ENCODE assay signal across 8 cellular contexts in genomic region chr18:2846638-2847340, GRCh38. TPM values are rescaled to one million over a fixed set of nuclear protein-coding genes. Genes with fewer than 3 reads are reported as not detected.
DNase-seq lines count a peak whose midpoint lies in the region; ATAC-seq and TF ChIP-seq lines count a peak whose summit lies in the region.

Gene EMILIN2, plus strand, starts transcription at chr18:2847006. Its CDS starts 183 bp downstream, at chr18:2847189.

- peak; percentile 43 for ATAC-seq in GM23338

- H3K79me2 ChIP-seq in GM23338 (replicated peaks; ENCODE audit: insufficient read depth) (no peaks in the 10 kb centered on the region), SK-N-SH (ENCODE audit: insufficient read depth) (no peaks in the 10 kb centered on the region)

- H2AFZ ChIP-seq in GM23338 (peak within 1 kb of the TSS; percentile 98), SK-N-SH (ENCODE audit: low read depth) (peak within 1 kb of the TSS; percentile 77)

- no peak for TF ChIP-seq EP300 in SK-N-SH (IDR thresholded peaks at IDR 0.05; ENCODE audit: borderline replicate concordance in 1 of 2, low read depth in 1 of 2, low read length in 1 of 2)

- H3K9ac ChIP-seq in BLaER1 treated with 17β-estradiol and CSF1 and Interleukin-3, amounts not matched to agents 10 nM and 100 nM: peak within 1 kb of the TSS; percentile 49 to 98 (median 75)
- no peak within 1 kb of the TSS for H3K9ac ChIP-seq in SK-N-SH

- no peak for TF ChIP-seq RAD21 in SK-N-SH (IDR thresholded peaks at IDR 0.05; ENCODE audit: low read length)

- H3K4me1 ChIP-seq in BLaER1 treated with 17β-estradiol and CSF1 and Interleukin-3, amounts not matched to agents 10 nM and 100 nM: peaks cover 25 to 72% (median 35%) of the 10 kb centered on the region in 10 experiments
- H3K4me1 ChIP-seq in GM23338 (ENCODE audit: insufficient read depth): peaks cover 7% of the 10 kb centered on the region
- no peaks in the 10 kb centered on the region; a peak in 1 of 4 replicates for H3K4me1 ChIP-seq in SK-N-SH (ENCODE audit: control insufficient read depth in 1 of 2, insufficient read depth in 2 of 2, low read depth in 1 of 2, low read length in 1 of 2)

- H3K27me3 Mint-ChIP-seq in GM23338 (ENCODE audit: insufficient read depth, low read depth, poor library complexity): peaks cover 57% of the 10 kb centered on the region

- H3K9me3 Mint-ChIP-seq in GM23338: no peaks in the 10 kb centered on the region; the same call in 2 of the 3 replicates

- H3K4me1 Mint-ChIP-seq in GM23338: peaks cover 5% of the 10 kb centered on the region

- peak within 1 kb of the TSS; percentile 55 to 96 (median 68) for H3K4me3 ChIP-seq in BLaER1 treated with 17β-estradiol and CSF1 and Interleukin-3, amounts not matched to agents 10 nM and 100 nM
- peak within 1 kb of the TSS; percentile 94 for H3K4me3 ChIP-seq in GM23338
- H3K4me3 ChIP-seq in SK-N-SH (ENCODE audit: low read depth in 2 of 2, low read length in 1 of 2): peak within 1 kb of the TSS; percentile 14 to 49
- H3K4me3 ChIP-seq in brain microvascular endothelial cell (ENCODE audit: low read depth, low read length): peak within 1 kb of the TSS; percentile 58
- peak within 1 kb of the TSS; percentile 37 for H3K4me3 ChIP-seq in kidney epithelial cell (ENCODE audit: low read depth, low read length)

- H3K36me3 Mint-ChIP-seq in GM23338 (ENCODE audit: low read depth): no peaks in the 10 kb centered on the region; the same call in 2 of the 3 replicates

- H3K27ac ChIP-seq in BLaER1 treated with 17β-estradiol and CSF1 and Interleukin-3, amounts not matched to agents 10 nM and 100 nM: peak within 1 kb of the TSS in 9 of 11 experiments; percentile 17 to 91 (median 62); a peak in 18 of 22 replicates
- H3K27ac ChIP-seq in GM23338 (ENCODE audit: low read depth): no peak within 1 kb of the TSS
- H3K27ac ChIP-seq in SK-N-SH (ENCODE audit: low read depth in 2 of 2, low read length in 1 of 2): no peak within 1 kb of the TSS
- H3K27ac ChIP-seq in brain microvascular endothelial cell: no peak within 1 kb of the TSS

- peaks cover 5% of the 10 kb centered on the region; the same call in 1 of the 2 replicates for H3F3A ChIP-seq in GM23338 (replicated peaks; ENCODE audit: low read depth)
- no peaks in the 10 kb centered on the region for H3F3A ChIP-seq in SK-N-SH (replicated peaks; ENCODE audit: insufficient read depth)

- H3K36me3 ChIP-seq in BLaER1 treated with 17β-estradiol and CSF1 and Interleukin-3, amounts not matched to agents 10 nM and 100 nM: peaks cover 0 to 38% (median 0%) of the 10 kb centered on the region in 11 experiments; a peak in 6 of 22 replicates
- no peaks in the 10 kb centered on the region for H3K36me3 ChIP-seq in GM23338 (ENCODE audit: insufficient read depth)
- H3K36me3 ChIP-seq in SK-N-SH (replicated peaks in 1 of 2; ENCODE audit: control insufficient read depth in 1 of 2, insufficient read depth in 2 of 2, low read length in 1 of 2): no peaks in the 10 kb centered on the region
- no peaks in the 10 kb centered on the region for H3K36me3 ChIP-seq in brain microvascular endothelial cell (replicated peaks)
- H3K36me3 ChIP-seq in kidney epithelial cell (ENCODE audit: control insufficient read depth, insufficient read depth, low read length): no peaks in the 10 kb centered on the region

- POLR2A ChIA-PET in SK-N-SH (lab: Yijun Ruan, JAX): no interaction called here

- peaks cover 0 to 80% (median 68%) of the 10 kb centered on the region in 11 experiments; a peak in 21 of 22 replicates for H3K27me3 ChIP-seq in BLaER1 treated with 17β-estradiol and CSF1 and Interleukin-3, amounts not matched to agents 10 nM and 100 nM
- peaks cover 80% of the 10 kb centered on the region for H3K27me3 ChIP-seq in GM23338 (ENCODE audit: insufficient read depth)
- peaks cover 56% of the 10 kb centered on the region for H3K27me3 ChIP-seq in SK-N-SH (ENCODE audit: insufficient read depth)
- H3K27me3 ChIP-seq in brain microvascular endothelial cell (replicated peaks): no peaks in the 10 kb centered on the region
- peaks cover 27% of the 10 kb centered on the region for H3K27me3 ChIP-seq in kidney epithelial cell (ENCODE audit: control insufficient read depth, insufficient read depth, low read length)

- H3K4me3 Mint-ChIP-seq in GM23338: peak within 1 kb of the TSS; percentile 90

- H3K4me2 ChIP-seq in BLaER1 treated with 17β-estradiol and CSF1 and Interleukin-3, amounts not matched to agents 10 nM and 100 nM: peak within 1 kb of the TSS; percentile 82 to 99 (median 98); a peak in 20 of 22 replicates
- H3K4me2 ChIP-seq in GM23338 (peak within 1 kb of the TSS; percentile 94), SK-N-SH (peak within 1 kb of the TSS; percentile 82)

- 5% methylated on average over 23 of the region's 82 CpGs for WGBS in SK-N-SH (ENCODE audit: low lambda C conversion rate)

- H3K9me2 ChIP-seq in GM23338 (ENCODE audit: insufficient read depth) (no peaks in the 10 kb centered on the region), SK-N-SH (no peaks in the 10 kb centered on the region)

- H4K20me1 ChIP-seq in BLaER1 treated with 17β-estradiol and CSF1 and Interleukin-3, amounts not matched to agents 10 nM and 100 nM: peaks cover 0 to 39% (median 8%) of the 10 kb centered on the region in 11 experiments; a peak in 12 of 22 replicates
- H4K20me1 ChIP-seq in GM23338 (replicated peaks; ENCODE audit: insufficient read depth) (no peaks in the 10 kb centered on the region), SK-N-SH (ENCODE audit: insufficient read depth) (no peaks in the 10 kb centered on the region)

- in situ Hi-C loops in brain microvascular endothelial cell (cut with HindIII; ENCODE audit: low pct_ligation_motif_present, low sequenced_read_pairs): no loop called here

- H3K27ac Mint-ChIP-seq in GM23338: no peak within 1 kb of the TSS; the same call in 1 of the 2 replicates

- DNase-seq in GM23338 (ENCODE audit: low spot score) (peak; percentile 75), SK-N-SH (peak; percentile 63), brain microvascular endothelial cell (peak; percentile 43), kidney epithelial cell (ENCODE audit: low read depth) (no peak), GOT3 (lab: John Stamatoyannopoulos, UW) (no peak), GF-D8 (lab: John Stamatoyannopoulos, UW) (no peak)
- peak; percentile 40 to 42 for DNase-seq in stimulated activated CD4-positive, alpha-beta T cell treated with anti-CD3 and anti-CD28 coated beads, Interleukin-4, amount 100 ng/mL, for 4 hours

- no peak for TF ChIP-seq CTCF in GM23338 (conservative IDR thresholded peaks at IDR 0.05; ENCODE audit: low read depth in 2 of 2)
- no peak for TF ChIP-seq CTCF in SK-N-SH (IDR thresholded peaks at IDR 0.05)
- no peak for TF ChIP-seq CTCF in brain microvascular endothelial cell (IDR thresholded peaks at IDR 0.05; ENCODE audit: low read depth, low read length, missing control alignments)
- no peak for TF ChIP-seq CTCF in kidney epithelial cell (IDR thresholded peaks at IDR 0.05; ENCODE audit: insufficient read depth, low read length, poor library complexity, severe bottlenecking)

- CTCF ChIA-PET in SK-N-SH (lab: Yijun Ruan, JAX): no interaction called here

- H3K9me3 ChIP-seq in BLaER1 treated with 17β-estradiol and CSF1 and Interleukin-3, amounts not matched to agents 10 nM and 100 nM (replicated peaks in 1 of 11): no peaks in the 10 kb centered on the region; a peak in 1 of 22 replicates
- no peaks in the 10 kb centered on the region for H3K9me3 ChIP-seq in SK-N-SH

TF ChIP-seq in GM23338, 12 proteins besides CTCF, POLR2A, EP300 and RAD21 (continues in another document):
- peak; percentile 70 for TF ChIP-seq EZH2 (IDR thresholded peaks at IDR 0.05; ENCODE audit: low read depth, unreplicated experiment)

TF ChIP-seq in SK-N-SH, 30 proteins besides CTCF, POLR2A, EP300 and RAD21:
- TF ChIP-seq SMC3 (IDR thresholded peaks at IDR 0.05; ENCODE audit: low read depth, low read length): no peak
- no peak for TF ChIP-seq FOXJ3 (CRISPR knock-in tag; IDR thresholded peaks at IDR 0.05)
- TF ChIP-seq TEAD4 (IDR thresholded peaks at IDR 0.05; ENCODE audit: borderline replicate concordance, insufficient read depth): no peak
- TF ChIP-seq TCF12 (IDR thresholded peaks at IDR 0.05): no peak
- TF ChIP-seq POLR2AphosphoS5 (IDR thresholded peaks at IDR 0.05; ENCODE audit: low read depth, low read length): no peak
- no peak for TF ChIP-seq FOSL2 (IDR thresholded peaks at IDR 0.05; ENCODE audit: borderline replicate concordance, low read depth)
- no peak for TF ChIP-seq IRF3 (IDR thresholded peaks at IDR 0.05; ENCODE audit: low read depth, low read length)
- TF ChIP-seq PBX3 (IDR thresholded peaks at IDR 0.05): no peak

RNA-seq across cellular contexts. Expression of gene EMILIN2, which starts in this region (rescaled TPM):
- 7.1 and 11.6 TPM in 2 replicates for total RNA-seq in GM23338 (2014; rRNA removed; shearing (Covaris generic))
- polyA plus RNA-seq in GM23338 (2016; fragmentation: Nextera tagmentation; extraction: Ambion mirVana) (3.0 and 3.7 TPM in 2 replicates), SK-N-SH (2012; rRNA removed) (1.4 and 1.6 TPM in 2 replicates)
- polyA plus RNA-seq in SK-N-SH (2012; cell fraction: cytosol; rRNA removed): 0.88 and 1.2 TPM in 2 replicates
- polyA plus RNA-seq in SK-N-SH (2012; cell fraction: nucleus; rRNA removed): 3.7 and 5.3 TPM in 2 replicates
- 27.0 and 41.6 TPM in 2 replicates for total RNA-seq in kidney epithelial cell

Comparison
In these comparisons a context has a peak if more than half of its experiments do, and no peak if none do; other contexts are left out.
1. H3K27ac ChIP-seq: peak in BLaER1 treated with 17β-estradiol and CSF1 and Interleukin-3, amounts not matched to agents 10 nM and 100 nM (9 of 11); none in GM23338 (single experiment), SK-N-SH (0 of 2) and brain microvascular endothelial cell (single experiment).
2. H3K4me3 ChIP-seq: peak in every context shown above with its lines; median percentile 94 in GM23338; 68 in BLaER1 treated with 17β-estradiol and CSF1 and Interleukin-3, amounts not matched to agents 10 nM and 100 nM; 58 in brain microvascular endothelial cell; 37 in kidney epithelial cell; 32 in SK-N-SH.
3. DNase-seq: peak in GM23338 (single experiment), SK-N-SH (single experiment), brain microvascular endothelial cell (single experiment) and stimulated activated CD4-positive, alpha-beta T cell treated with anti-CD3 and anti-CD28 coated beads, Interleukin-4, amount 100 ng/mL, for 4 hours (2 of 2); none in kidney epithelial cell (single experiment), GOT3 (single experiment) and GF-D8 (single experiment).
4. Peak in every context shown above with its lines, with median percentiles within 50 percentile points of each other: H3K4me2 ChIP-seq.